8 cellular contexts compared by ENCODE assay signal in the genomic region with DNA sequence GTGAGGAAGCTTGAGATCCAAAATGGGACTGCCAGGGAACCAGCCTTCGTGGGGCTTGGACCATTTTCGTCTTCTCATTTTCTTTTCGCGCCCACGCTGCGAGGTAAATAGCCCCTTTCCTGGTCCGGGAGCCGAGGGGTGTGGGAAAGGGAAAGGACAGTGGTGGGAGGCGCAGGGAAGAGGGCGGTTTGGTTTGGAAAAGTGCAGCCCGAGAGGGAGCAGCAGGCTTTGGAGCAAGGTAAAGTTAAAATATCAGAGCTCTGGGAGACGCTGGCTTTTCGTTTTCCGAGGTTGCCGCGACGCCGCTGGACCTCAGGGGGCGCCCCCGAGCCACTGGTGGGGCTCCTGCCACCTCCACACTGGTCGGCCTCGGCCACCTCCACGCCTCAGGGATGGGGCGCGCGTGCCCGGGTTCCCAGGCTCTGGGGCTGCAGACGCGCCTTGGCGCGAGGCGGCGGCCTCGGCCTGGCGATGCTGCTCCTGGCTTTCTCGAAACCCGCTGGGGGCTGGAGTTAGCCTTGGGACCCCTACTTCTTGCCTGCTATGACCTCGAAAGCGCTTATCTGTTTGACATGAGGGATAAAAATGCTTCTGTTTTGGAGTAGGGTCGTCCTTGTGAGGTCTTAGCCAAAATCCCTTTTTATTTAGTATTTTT. TPM values are rescaled to one million over a fixed set of nuclear protein-coding genes. Genes with fewer than 3 reads are reported as not detected.
DNase-seq lines count a peak whose midpoint lies in the region; ATAC-seq and TF ChIP-seq lines count a peak whose summit lies in the region.

No MANE protein-coding gene starts in this region.

- H3K36me3 Mint-ChIP-seq in activated CD4-positive, alpha-beta T cell treated with anti-CD3 and anti-CD28 coated beads, Interleukin-2, amount 10 ng/mL, durations not matched to agents 7 days and 5 days (ENCODE audit: low read depth) = no peaks in the 10 kb centered on the region

- H3K27me3 Mint-ChIP-seq in activated CD4-positive, alpha-beta T cell treated with anti-CD3 and anti-CD28 coated beads, Interleukin-2, amount 10 ng/mL, durations not matched to agents 7 days and 5 days = peaks cover 64% of the 10 kb centered on the region

- H3K36me3 ChIP-seq in WERI-Rb-1 (peaks cover 32% of the 10 kb centered on the region), osteoblast (ENCODE audit: insufficient read depth, low read length) (no peaks in the 10 kb centered on the region)

- peak; percentile 36 for DNase-seq in activated CD4-positive, alpha-beta T cell treated with anti-CD3 and anti-CD28 coated beads for 48 hours
- DNase-seq in activated CD4-positive, alpha-beta T cell treated with anti-CD3 and anti-CD28 coated beads, Interleukin-2, amount 10 ng/mL, durations not matched to agents 7 days and 5 days = no peak
- DNase-seq in WERI-Rb-1 (peak; percentile 93), Right ventricle myocardium superior (peak; percentile 92), osteoblast (ENCODE audit: insufficient read length, low spot score, missing footprints) (peak; percentile 95), COR-L47 (lab: John Stamatoyannopoulos, UW) (no peak), NCI-H146 (lab: John Stamatoyannopoulos, UW) (no peak)

- H3K27ac ChIP-seq in WERI-Rb-1 = peak overlapping the region; percentile 73
- H3K27ac ChIP-seq in osteoblast (ENCODE audit: low read depth, low read length) = peak overlapping the region; percentile 87

- H3K79me2 ChIP-seq in osteoblast (ENCODE audit: insufficient read depth, low read length) = peaks cover 73% of the 10 kb centered on the region

- peak overlapping the region; percentile 80 for H2AFZ ChIP-seq in osteoblast (ENCODE audit: low read length)

- peaks cover 10% of the 10 kb centered on the region for H3K4me1 Mint-ChIP-seq in activated CD4-positive, alpha-beta T cell treated with anti-CD3 and anti-CD28 coated beads, Interleukin-2, amount 10 ng/mL, durations not matched to agents 7 days and 5 days

- no peaks in the 10 kb centered on the region for H3K27me3 ChIP-seq in WERI-Rb-1 (ENCODE audit: insufficient read depth, low read depth, severe bottlenecking)
- H3K27me3 ChIP-seq in osteoblast (ENCODE audit: insufficient read depth, low read length) = no peaks in the 10 kb centered on the region

- intact Hi-C loops in Right ventricle myocardium superior (cut with DNase I) = loop anchor here (5.0 kb wide), 3 partner anchors 243 to 623 kb away; no protein-coding TSS in a partner anchor

- H3K4me1 ChIP-seq in osteoblast (ENCODE audit: insufficient read depth, low read length) = peaks cover 24% of the 10 kb centered on the region

- peak overlapping the region; percentile 96 for H3K4me2 ChIP-seq in osteoblast (ENCODE audit: insufficient read depth, low read length)

- POLR2A ChIA-PET in activated CD4-positive, alpha-beta T cell treated with anti-CD3 and anti-CD28 coated beads, Interleukin-2, amount 10 ng/mL, durations not matched to agents 7 days and 5 days (lab: Charles Lee) = no interaction called here

- H3K9me3 Mint-ChIP-seq in activated CD4-positive, alpha-beta T cell treated with anti-CD3 and anti-CD28 coated beads, Interleukin-2, amount 10 ng/mL, durations not matched to agents 7 days and 5 days = no peaks in the 10 kb centered on the region

- peak; percentile 84 for TF ChIP-seq CTCF in WERI-Rb-1 (IDR thresholded peaks at IDR 0.05; ENCODE audit: low read depth, low read length)
- TF ChIP-seq CTCF in osteoblast (IDR thresholded peaks at IDR 0.05; ENCODE audit: extremely low read depth, low read depth, low read length) = peak; percentile 72

- ATAC-seq in Right ventricle myocardium superior (ENCODE audit: poor library complexity) (peak; percentile 65), GM21619 (IDR thresholded peaks at IDR 0.05; ENCODE audit: unreplicated experiment) (no peak)

- peaks cover 9% of the 10 kb centered on the region for H4K20me1 ChIP-seq in osteoblast (ENCODE audit: insufficient read depth, low read length)

- no peak overlapping the region for H3K4me3 Mint-ChIP-seq in activated CD4-positive, alpha-beta T cell treated with anti-CD3 and anti-CD28 coated beads, Interleukin-2, amount 10 ng/mL, durations not matched to agents 7 days and 5 days

- H3K9me3 ChIP-seq in WERI-Rb-1 (ENCODE audit: severe bottlenecking) (no peaks in the 10 kb centered on the region), osteoblast (ENCODE audit: low read depth, low read length) (no peaks in the 10 kb centered on the region)

- no peak overlapping the region for H3K27ac Mint-ChIP-seq in activated CD4-positive, alpha-beta T cell treated with anti-CD3 and anti-CD28 coated beads, Interleukin-2, amount 10 ng/mL, durations not matched to agents 7 days and 5 days

- CTCF ChIA-PET in activated CD4-positive, alpha-beta T cell treated with anti-CD3 and anti-CD28 coated beads, Interleukin-2, amount 10 ng/mL, durations not matched to agents 7 days and 5 days (lab: Charles Lee) = interaction anchor here (1.5 kb wide), 1 partner anchor 14 kb away, joined by 3 read pairs; no protein-coding TSS in a partner anchor

- H3K4me3 ChIP-seq in WERI-Rb-1 (ENCODE audit: low read depth, low read length) = peak overlapping the region; percentile 75
- H3K4me3 ChIP-seq in osteoblast (ENCODE audit: insufficient read depth, low read length) = peak overlapping the region; percentile 92

RNA-seq across cellular contexts. Expression of gene PTPRG, which starts 3.2 kb away (rescaled TPM):
- not detected for total RNA-seq in activated CD4-positive, alpha-beta T cell treated with anti-CD3 and anti-CD28 coated beads, Interleukin-2, amount 10 ng/mL, durations not matched to agents 7 days and 5 days
- total RNA-seq in Right ventricle myocardium superior = 29.7 TPM
- total RNA-seq in osteoblast = 148 TPM in 2 replicates

Comparison
In these comparisons a context has a peak if more than half of its experiments do, and no peak if none do; other contexts are left out.
1. DNase-seq: peak in activated CD4-positive, alpha-beta T cell treated with anti-CD3 and anti-CD28 coated beads for 48 hours (single experiment), WERI-Rb-1 (single experiment), Right ventricle myocardium superior (single experiment) and osteoblast (single experiment); none in activated CD4-positive, alpha-beta T cell treated with anti-CD3 and anti-CD28 coated beads, Interleukin-2, amount 10 ng/mL, durations not matched to agents 7 days and 5 days (single experiment), COR-L47 (single experiment) and NCI-H146 (single experiment).
2. RNA of gene PTPRG, which starts 3.2 kb away (total RNA-seq): 148 TPM in osteoblast and 29.7 TPM in Right ventricle myocardium superior (single experiment); not detected in activated CD4-positive, alpha-beta T cell treated with anti-CD3 and anti-CD28 coated beads, Interleukin-2, amount 10 ng/mL, durations not matched to agents 7 days and 5 days; every median in the first group is over 10 times any median in the second.